Comparison of ENCODE assay signal across 10 cellular contexts in genomic region chr12:11827096-11827841, GRCh38.
DNase-seq lines count a peak whose midpoint lies in the region; ATAC-seq, FAIRE-seq and TF ChIP-seq lines count a peak whose summit lies in the region.
"Had no signal": no experiment of that assay in that cellular context is flagged by ENCODE, and none has a peak within 500 bp of the region (broad histone marks: within the 10 kb centered on the region; RNA-seq: fewer than 3 reads in every experiment).

No MANE protein-coding gene starts in this region.

- DNase-seq in GM12891 (ENCODE audit: insufficient read length, low spot score) = no peak
- peak; percentile 57 for DNase-seq in amniotic epithelial cell (ENCODE audit: low read depth)
- DNase-seq in iPS-NIHi7 (ENCODE audit: extremely low spot score) = peak; percentile 55
- no peak for DNase-seq in skeletal muscle cell (ENCODE audit: low read depth)
- DNase-seq in NCI-H524 treated with DMSO at 0.1 percent for 48 hours (lab: John Stamatoyannopoulos, UW) = no peak
- DNase-seq in PC-9 = no peak
- DNase-seq: NCI-H2029 treated with DMSO at 0.1 percent for 48 hours had no signal

- intact Hi-C loops in PC-9 (cut with micrococcal nuclease; ENCODE audit: unreplicated experiment) = no loop called here

- no peak for TF ChIP-seq POLR2A in GM12891 (IDR thresholded peaks at IDR 0.05; ENCODE audit: low read depth, low read length)

- peak overlapping the region; percentile 26 for H3K4me3 ChIP-seq in skeletal muscle cell (ENCODE audit: low read depth, low read length)
- no peak overlapping the region for H3K4me3 ChIP-seq in PC-9

- H4K20me1 ChIP-seq in PC-9 (ENCODE audit: insufficient read depth) = no peaks in the 10 kb centered on the region

- no peak overlapping the region for H3K4me2 ChIP-seq in PC-9

- H3K9me2 ChIP-seq in PC-9 (ENCODE audit: insufficient read depth) = no peaks in the 10 kb centered on the region

- H3K36me3 ChIP-seq in PC-9 (ENCODE audit: low read depth) = peaks cover 8% of the 10 kb centered on the region; the same call in 1 of the 2 replicates

- no peaks in the 10 kb centered on the region for H3K4me1 ChIP-seq in PC-9 (replicated peaks; ENCODE audit: insufficient read depth)

- H2AFZ ChIP-seq in PC-9 = no peak overlapping the region

- no peaks in the 10 kb centered on the region for H3K79me2 ChIP-seq in PC-9 (ENCODE audit: low read depth)

- FAIRE-seq in GM12891 (lab: Jason Lieb, UNC) = peak; percentile 5

- H3F3A ChIP-seq in PC-9 (ENCODE audit: insufficient read depth, low read depth) = 0 out of 2 replicates have a peak, but pooled peaks cover 4% of the 10 kb centered on the region

- CTCF ChIA-PET in PC-9 (lab: Charles Lee) = no interaction called here

- H3K27ac ChIP-seq in PC-9 = no peak overlapping the region

- POLR2A ChIA-PET in PC-9 (lab: Charles Lee; ENCODE audit: unreplicated experiment) = no interaction called here

- no peaks in the 10 kb centered on the region for H3K27me3 ChIP-seq in PC-9 (ENCODE audit: insufficient read depth, low read depth)

- H3K9me3 ChIP-seq in PC-9 (ENCODE audit: insufficient read depth, low read depth) = no peaks in the 10 kb centered on the region

- no peak for ATAC-seq in HG02678 (IDR thresholded peaks at IDR 0.05; ENCODE audit: unreplicated experiment)
- no peak for ATAC-seq in HG02938 (IDR thresholded peaks at IDR 0.05; ENCODE audit: unreplicated experiment)
- ATAC-seq: stimulated activated memory B cell treated with anti-CD40 and anti-IgM and Interleukin-4, amounts not matched to agents 10 μg/mL and 1 μg/mL and 100 μg/mL, for 72 hours had no signal

- no TSS peak for BruUV-seq in PC-9 (replicated peaks; lab: Mats Ljungman, UMichigan)

- no peak for TF ChIP-seq CTCF in PC-9 (conservative IDR thresholded peaks at IDR 0.05)

TF ChIP-seq in GM12891, 5 proteins besides CTCF, POLR2A, EP300 and RAD21:
- TF ChIP-seq POLR2AphosphoS5 (IDR thresholded peaks at IDR 0.05; ENCODE audit: low read depth, low read length) = no peak
- no peak for TF ChIP-seq POU2F2 (IDR thresholded peaks at IDR 0.05; ENCODE audit: low read depth, low read length)
- no peak for TF ChIP-seq TAF1 (IDR thresholded peaks at IDR 0.05; ENCODE audit: low read depth, low read length)
- TF ChIP-seq PAX5 (IDR thresholded peaks at IDR 0.05; ENCODE audit: insufficient read depth, low read length, severe bottlenecking) = no peak
- TF ChIP-seq SPI1 (IDR thresholded peaks at IDR 0.05; ENCODE audit: low read depth, low read length) = no peak

Comparison
In these comparisons a context has a peak if more than half of its experiments do, and no peak if none do; other contexts are left out.
1. DNase-seq: peak in amniotic epithelial cell (single experiment) and iPS-NIHi7 (single experiment); none in GM12891 (single experiment), skeletal muscle cell (single experiment), NCI-H524 treated with DMSO at 0.1 percent for 48 hours (single experiment) and PC-9 (0 of 2).